17 cellular contexts compared by ENCODE assay signal in genomic region chr10:86524225-86524982, GRCh38. TPM values are rescaled to one million over a fixed set of nuclear protein-coding genes. Genes with fewer than 3 reads are reported as not detected.
A peak's percentile ranks its signal among the peaks of the same experiment; 100 is the strongest.
DNase-seq lines count a peak whose midpoint lies in the region; TF ChIP-seq lines count a peak whose summit lies in the region.
"Had no signal": no experiment of that assay in that cellular context is flagged by ENCODE, and none has a peak within 500 bp of the region (broad histone marks: within the 10 kb centered on the region; RNA-seq: fewer than 3 reads in every experiment).

No MANE protein-coding gene starts in this region.

- DNase-seq in NCI-H1092 treated with DMSO at 0.1 percent for 48 hours (lab: John Stamatoyannopoulos, UW) (peak; percentile 27), NCI-H1092 (lab: John Stamatoyannopoulos, UW) (no peak), DMS79 (lab: John Stamatoyannopoulos, UW) (peak; percentile 54), retina (no peak), NCI-H510A (lab: John Stamatoyannopoulos, UW) (no peak), NCI-H226 (no peak)
- DNase-seq: activated CD4-positive, CD25-positive, alpha-beta regulatory T cell treated with anti-CD3 and anti-CD28 coated beads, Interleukin-2, amount 50 U/mL, for 72 hours; activated naive CD8-positive, alpha-beta T cell treated with anti-CD3 and anti-CD28 coated beads for 36 hours; BE2C; DMS 273 treated with DMSO at 0.1 percent for 48 hours; GOT3; left ventricle myocardium superior; Right ventricle myocardium superior; stimulated activated CD4-positive, alpha-beta T cell treated with anti-CD3 and anti-CD28 coated beads, Interleukin-12 subunit alpha, Interleukin-12 subunit beta, amount 100 ng/mL, for 4 hours had no signal

- no peaks in the 10 kb centered on the region for H3K9me3 ChIP-seq in SU-DHL-6 (ENCODE audit: insufficient read depth, low read length)
- no peaks in the 10 kb centered on the region for H3K9me3 ChIP-seq in neural cell (ENCODE audit: low read length)
- H3K9me3 ChIP-seq: BE2C had no signal

- H3F3A ChIP-seq in SU-DHL-6 (ENCODE audit: insufficient read depth) (peaks cover 17% of the 10 kb centered on the region; the same call in 1 of the 2 replicates), neural cell (ENCODE audit: insufficient read depth, low read length, poor library complexity, severe bottlenecking) (no peaks in the 10 kb centered on the region)

- peaks cover 57% of the 10 kb centered on the region for H3K79me2 ChIP-seq in SU-DHL-6 (ENCODE audit: insufficient read depth, low read length)
- H3K79me2 ChIP-seq in neural cell (replicated peaks; ENCODE audit: insufficient read depth, low read length) = peaks cover 34% of the 10 kb centered on the region

- H3K27me3 ChIP-seq in SU-DHL-6 (ENCODE audit: low read length) (no peaks in the 10 kb centered on the region), neural cell (ENCODE audit: insufficient read depth, low read depth, low read length) (no peaks in the 10 kb centered on the region)
- H3K27me3 ChIP-seq: BE2C had no signal

- H3K4me2 ChIP-seq in SU-DHL-6 (ENCODE audit: low read depth, low read length, poor library complexity, severe bottlenecking) = peak overlapping the region; percentile 94
- no peak overlapping the region for H3K4me2 ChIP-seq in neural cell (ENCODE audit: low read length)

- peaks cover 5% of the 10 kb centered on the region; the same call in 1 of the 2 replicates for H3K36me3 ChIP-seq in SU-DHL-6 (ENCODE audit: low read length)
- no peaks in the 10 kb centered on the region for H3K36me3 ChIP-seq in neural cell (ENCODE audit: insufficient read depth, low read length)

- H3K9me2 ChIP-seq in SU-DHL-6 (replicated peaks; ENCODE audit: insufficient read depth, low read length) (no peaks in the 10 kb centered on the region), neural cell (ENCODE audit: insufficient read depth, low read length) (no peaks in the 10 kb centered on the region)

- H3K4me3 ChIP-seq in SU-DHL-6 (ENCODE audit: insufficient read depth, low read length, poor library complexity, severe bottlenecking) (peak overlapping the region; percentile 99), neural cell (ENCODE audit: low read length) (peak overlapping the region; percentile 96)

- H3K27ac ChIP-seq in SU-DHL-6 (ENCODE audit: low read depth, low read length) (peak overlapping the region; percentile 73; the same call in 1 of the 2 replicates), neural cell (ENCODE audit: low read length) (no peak overlapping the region)
- H3K27ac ChIP-seq: 22Rv1 had no signal

- no peak for TF ChIP-seq RAD21 in neural cell (conservative IDR thresholded peaks at IDR 0.05)

- TF ChIP-seq CTCF in SU-DHL-6 (IDR thresholded peaks at IDR 0.05; ENCODE audit: insufficient read depth, low read length, poor library complexity, severe bottlenecking) (no peak), neural cell (IDR thresholded peaks at IDR 0.05; ENCODE audit: poor library complexity, severe bottlenecking) (no peak)

- peaks cover 3% of the 10 kb centered on the region for H4K20me1 ChIP-seq in SU-DHL-6 (ENCODE audit: low read depth, low read length)
- H4K20me1 ChIP-seq in neural cell (ENCODE audit: insufficient read depth) = no peaks in the 10 kb centered on the region

- H3K9ac ChIP-seq in SU-DHL-6 (ENCODE audit: low read length) (peak overlapping the region; percentile 96; the same call in 1 of the 2 replicates), neural cell (ENCODE audit: low read length) (no peak overlapping the region)

- H2AFZ ChIP-seq in SU-DHL-6 (ENCODE audit: low read depth, low read length, severe bottlenecking) = no peak overlapping the region
- no peak overlapping the region for H2AFZ ChIP-seq in neural cell (ENCODE audit: low read depth, low read length)

- no peak for TF ChIP-seq EP300 in neural cell (conservative IDR thresholded peaks at IDR 0.05; ENCODE audit: poor library complexity, severe bottlenecking)

TF ChIP-seq in neural cell, 6 proteins besides CTCF, POLR2A, EP300 and RAD21:
- TF ChIP-seq EZH2 (IDR thresholded peaks at IDR 0.05; ENCODE audit: borderline replicate concordance, insufficient read depth, low read length, poor library complexity, severe bottlenecking) (no peak), MXI1 (conservative IDR thresholded peaks at IDR 0.05; ENCODE audit: poor library complexity, severe bottlenecking) (no peak), SMC3 (conservative IDR thresholded peaks at IDR 0.05; ENCODE audit: poor library complexity) (no peak), POLR2AphosphoS5 (IDR thresholded peaks at IDR 0.05) (no peak), REST (IDR thresholded peaks at IDR 0.05; ENCODE audit: borderline replicate concordance) (no peak), TAF1 (IDR thresholded peaks at IDR 0.05; ENCODE audit: low read depth) (no peak)

RNA-seq across cellular contexts. Expression of gene WAPL, which starts 2.8 kb away (rescaled TPM):
- 26.3 and 30.6 TPM in 2 replicates for polyA plus RNA-seq in neural cell
- polyA minus RNA-seq in neural cell = 80.1 and 88.0 TPM in 2 replicates

Comparison
In these comparisons a context has a peak if more than half of its experiments do, and no peak if none do; other contexts are left out.
1. DNase-seq: peak in NCI-H1092 treated with DMSO at 0.1 percent for 48 hours (single experiment) and DMS79 (single experiment); none in NCI-H1092 (single experiment), retina (single experiment), NCI-H510A (single experiment) and NCI-H226 (single experiment).